Comparison of ENCODE assay signal across 8 cellular contexts in the genomic region with DNA sequence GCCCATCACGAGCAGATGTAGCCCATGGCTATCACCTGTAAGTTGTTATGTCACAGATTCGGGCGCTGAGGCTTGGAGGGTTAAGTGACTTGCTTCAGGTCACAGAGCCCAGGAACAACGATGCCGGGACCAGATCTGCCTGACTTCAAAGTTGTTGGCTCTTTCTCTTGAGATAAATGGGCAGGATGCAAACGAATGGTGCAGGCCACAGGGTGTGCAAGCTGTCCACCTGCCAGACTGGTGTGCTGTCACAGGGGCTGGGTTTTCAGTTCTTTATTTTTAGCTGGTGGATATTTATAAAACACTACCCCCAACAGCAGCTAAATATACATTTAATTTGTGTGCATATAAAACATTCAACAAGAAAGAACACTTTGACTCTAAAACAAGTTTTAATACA.
"Had no signal": no experiment of that assay in that cellular context is flagged by ENCODE, and none has a peak within 500 bp of the region (broad histone marks: within the 10 kb centered on the region; RNA-seq: fewer than 3 reads in every experiment).

No MANE protein-coding gene starts in this region.

- H3K27me3 ChIP-seq: cardiac muscle cell, spleen had no signal

- H3K36me3 ChIP-seq: cardiac muscle cell, esophagus muscularis mucosa, spleen had no signal

- H3K27me3 Mint-ChIP-seq: activated CD4-positive, alpha-beta T cell treated with anti-CD3 and anti-CD28 coated beads, Interleukin-2, amount 10 ng/mL, durations not matched to agents 24 days and 14 days; stimulated activated naive CD8-positive, alpha-beta T cell treated with anti-CD3 and anti-CD28 coated beads, Interleukin-15, amount 100 ng/mL, for 72 hours had no signal

- H3K9me3 ChIP-seq: esophagus muscularis mucosa, spleen had no signal

- H3K27ac ChIP-seq: cardiac muscle cell, esophagus muscularis mucosa, spleen had no signal

- H3K4me3 ChIP-seq: cardiac muscle cell, esophagus muscularis mucosa, spleen had no signal

- DNase-seq: activated CD4-positive, CD25-positive, alpha-beta regulatory T cell; activated naive CD4-positive, alpha-beta T cell treated with anti-CD3 and anti-CD28 coated beads, Interleukin-2, amount 50 U/mL, for 16 hours; spleen had no signal

- H3K9me3 Mint-ChIP-seq: activated CD4-positive, alpha-beta T cell treated with anti-CD3 and anti-CD28 coated beads, Interleukin-2, amount 10 ng/mL, durations not matched to agents 24 days and 14 days; activated T-helper 2 cell treated with anti-CD3 and anti-CD28 coated beads, Interferon-gamma antibody, Interleukin-2, Interleukin-4, amounts not matched to agents 10 μg/mL and 5 μg/mL and 100 μg/mL, durations not matched to agents 14 hours and 24 hours and 36 hours; stimulated activated naive CD8-positive, alpha-beta T cell treated with anti-CD3 and anti-CD28 coated beads, Interleukin-15, amount 100 ng/mL, for 72 hours had no signal
